In the genomic region with DNA sequence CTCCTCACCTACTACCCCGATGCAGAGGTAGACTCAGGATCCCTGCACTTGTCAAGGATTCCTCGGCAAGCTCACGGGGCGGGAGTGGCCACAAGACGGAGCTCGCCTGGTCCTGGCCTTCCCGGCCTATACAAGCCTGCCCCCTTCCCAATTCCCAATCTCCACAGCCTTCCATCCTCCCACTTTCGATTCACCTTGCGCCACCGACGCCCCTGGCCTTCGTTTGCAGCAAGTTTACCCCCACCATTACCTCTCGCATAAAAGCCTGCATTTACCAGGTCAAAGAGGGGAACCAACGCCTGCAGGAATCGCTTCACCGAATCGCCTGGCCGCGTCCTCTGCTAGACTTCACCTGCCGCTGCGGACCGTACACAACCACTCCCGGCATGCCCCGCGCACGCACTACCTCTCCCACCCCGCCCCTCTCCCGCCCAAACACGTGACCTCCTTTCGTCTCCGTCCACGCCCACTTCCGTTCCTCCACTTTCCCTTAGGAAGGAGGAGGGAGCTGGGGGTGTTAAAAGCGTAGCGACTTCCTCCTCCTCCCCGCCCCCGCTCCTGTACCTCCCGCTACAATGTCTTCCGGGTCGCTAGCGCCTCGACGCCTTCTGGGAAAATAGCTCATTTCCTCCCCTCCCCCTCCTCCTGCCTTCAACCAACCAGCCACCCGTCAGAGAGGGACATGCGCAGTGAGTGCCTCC, we compare ENCODE assay signal across 8 cellular contexts. TPM values are rescaled to one million over a fixed set of nuclear protein-coding genes. Genes with fewer than 3 reads are reported as not detected.
DNase-seq lines count a peak whose midpoint lies in the region; ATAC-seq and TF ChIP-seq lines count a peak whose summit lies in the region.

A gene (minus strand): TSS at position 380 of the 701 bp plus-strand sequence. CDS start 44,779 bp downstream, outside the sequence.

- no peaks in the 10 kb centered on the region for H3K27me3 ChIP-seq in IMR-90 (ENCODE audit: control insufficient read depth, insufficient read depth, low read length)

- TF ChIP-seq CTCF in IMR-90 (conservative IDR thresholded peaks at IDR 0.05; ENCODE audit: low read depth, low read length) (peak; percentile 38), OCI-LY7 (conservative IDR thresholded peaks at IDR 0.05; ENCODE audit: low read length) (0 out of 2 replicates have a peak, but pooled peaks have one; percentile 36)

- intact Hi-C loops in IMR-90 (cut with micrococcal nuclease) (loop anchor here (1.0 to 5.0 kb wide), 2 partner anchors 252 to 489 kb away; no protein-coding TSS in a partner anchor), OCI-LY7 (cut with micrococcal nuclease; ENCODE audit: unreplicated experiment) (loop anchor here (1.0 to 5.0 kb wide), 3 partner anchors 624 to 1566 kb away; a partner anchor contains a TSS)

- H4K20me1 ChIP-seq in IMR-90 (ENCODE audit: insufficient read depth, low read length): peaks cover 7% of the 10 kb centered on the region; the same call in 1 of the 2 replicates
- H4K20me1 ChIP-seq in OCI-LY7 (ENCODE audit: insufficient read depth, low read length): peaks cover 32% of the 10 kb centered on the region

- in situ Hi-C loops in IMR-90 (cut with MboI; ENCODE audit: low sequenced_read_pairs): no loop called here

- BruUV-seq in IMR-90 (replicated peaks; lab: Mats Ljungman, UMichigan) (no TSS peak), OCI-LY7 (replicated peaks; lab: Mats Ljungman, UMichigan) (no TSS peak)

- H3K9ac ChIP-seq in IMR-90 (ENCODE audit: low read depth, low read length): peak within 1 kb of the TSS; percentile 88

- H4K5ac ChIP-seq in IMR-90 (ENCODE audit: low read depth, low read length): peak within 1 kb of the TSS; percentile 37

- H3K9me1 ChIP-seq in IMR-90 (ENCODE audit: insufficient read depth, low read length): no peaks in the 10 kb centered on the region

- H3K56ac ChIP-seq in IMR-90 (ENCODE audit: extremely low read depth, insufficient read depth, low read length): peak within 1 kb of the TSS; percentile 82

- no peaks in the 10 kb centered on the region for H3K9me2 ChIP-seq in OCI-LY7 (ENCODE audit: insufficient read depth, low read length)

- peak within 1 kb of the TSS; percentile 70 for H3K23ac ChIP-seq in IMR-90 (ENCODE audit: low read depth, low read length)

- dilution Hi-C loops in IMR-90 (cut with HindIII; ENCODE audit: low sequenced_read_pairs, unreplicated experiment): no loop called here

- H4K91ac ChIP-seq in IMR-90 (ENCODE audit: insufficient read depth, low read depth, low read length): peak within 1 kb of the TSS; percentile 92

- peak within 1 kb of the TSS; percentile 33 for H3K18ac ChIP-seq in IMR-90 (ENCODE audit: low read depth, low read length)

- H3K4me1 ChIP-seq in IMR-90 (ENCODE audit: control insufficient read depth, insufficient read depth, low read length): 0 out of 2 replicates have a peak, but pooled peaks cover 2% of the 10 kb centered on the region
- H3K4me1 ChIP-seq in OCI-LY7 (ENCODE audit: insufficient read depth, low read length, poor library complexity, severe bottlenecking): peaks cover 35% of the 10 kb centered on the region

- peak within 1 kb of the TSS; percentile 82 for H3K14ac ChIP-seq in IMR-90 (replicated peaks; ENCODE audit: low read depth, low read length)

- TF ChIP-seq RAD21 in IMR-90 (IDR thresholded peaks at IDR 0.05; ENCODE audit: low read length): peak; percentile 27

- H2BK15ac ChIP-seq in IMR-90 (ENCODE audit: low read depth, low read length): peak within 1 kb of the TSS; percentile 37; the same call in 1 of the 3 replicates

- peak; percentile 26; the same call in 1 of the 2 replicates for TF ChIP-seq POLR2A in IMR-90 (IDR thresholded peaks at IDR 0.05; ENCODE audit: low read depth, low read length)

- ATAC-seq in GM21528 (IDR thresholded peaks at IDR 0.05; ENCODE audit: low FRiP score, unreplicated experiment) (peak; percentile 80), IMR-90 (ENCODE audit: low read depth) (peak; percentile 95)

- DNase-seq in DMS153 (lab: John Stamatoyannopoulos, UW) (peak; percentile 99), IMR-90 (peak; percentile 99), OCI-LY7 (ENCODE audit: low spot score) (peak; percentile 99), activated T-cell treated with anti-CD3 and anti-CD28 coated beads for 1 hour (ENCODE audit: low read depth) (peak; percentile 95), epidermal melanocyte (ENCODE audit: insufficient read length, low spot score) (peak; percentile 73), middle frontal gyrus (ENCODE audit: extremely low spot score, low spot score) (peak; percentile 96)
- DNase-seq in stimulated activated CD8-positive, alpha-beta memory T cell treated with anti-CD3 and anti-CD28 coated beads, Interleukin-2, amount 100 ng/mL, for 48 hours (ENCODE audit: low read depth in 2 of 2): peak; percentile 88 to 96

- H2BK5ac ChIP-seq in IMR-90 (ENCODE audit: low read depth, low read length, poor library complexity, severe bottlenecking): peak within 1 kb of the TSS; percentile 97

- H2AFZ ChIP-seq in IMR-90 (replicated peaks; ENCODE audit: low read length, poor library complexity): peak within 1 kb of the TSS; percentile 95
- peak within 1 kb of the TSS; percentile 77 for H2AFZ ChIP-seq in OCI-LY7 (ENCODE audit: low read length)

- POLR2A ChIA-PET in IMR-90 (lab: Charles Lee; ENCODE audit: unreplicated experiment): interaction anchor here (0.6 to 1.4 kb wide), 3 partner anchors 9 to 18 kb away, joined by 3 to 10 read pairs (median 4); no protein-coding TSS in a partner anchor
- POLR2A ChIA-PET in OCI-LY7 (lab: Charles Lee): interaction anchor here (0.5 to 1.9 kb wide), 14 partner anchors 9 to 1001 kb away, joined by 3 to 13 read pairs (median 5); no protein-coding TSS in a partner anchor

- peaks cover 88% of the 10 kb centered on the region for H3K79me2 ChIP-seq in OCI-LY7 (ENCODE audit: insufficient read depth, low read depth, low read length)

- peak within 1 kb of the TSS; percentile 88 for H2AK5ac ChIP-seq in IMR-90 (ENCODE audit: low read depth, low read length)

- CTCF ChIA-PET in IMR-90 (lab: Yijun Ruan, JAX): interaction anchor here (0.6 to 1.4 kb wide), 5 partner anchors 9 to 1304 kb away, joined by 3 to 6 read pairs (median 4); no protein-coding TSS in a partner anchor
- CTCF ChIA-PET in OCI-LY7 (lab: Charles Lee; ENCODE audit: unreplicated experiment): interaction anchor here (0.6 kb wide), 4 partner anchors 9 to 1575 kb away, joined by 4 to 13 read pairs (median 7); no protein-coding TSS in a partner anchor

- H3K36me3 ChIP-seq in IMR-90 (ENCODE audit: control insufficient read depth, insufficient read depth, low read length) (no peaks in the 10 kb centered on the region), OCI-LY7 (ENCODE audit: insufficient read depth, low read length) (peaks cover 7% of the 10 kb centered on the region)

- WGBS in IMR-90 (ENCODE audit: extremely low coverage in 2 of 2, insufficient read length in 1 of 2), 2 experiments: 0% methylated on average over 16 of the region's 45 CpGs; no CpG with 5 or more reads in 1 of the 2 experiments

- peak within 1 kb of the TSS; percentile 99 for H2AK9ac ChIP-seq in IMR-90 (replicated peaks; ENCODE audit: low read depth, low read length, poor library complexity)

- peak within 1 kb of the TSS; percentile 64 for H2BK120ac ChIP-seq in IMR-90 (ENCODE audit: low read depth, low read length)

- H3K79me1 ChIP-seq in IMR-90 (ENCODE audit: low read depth in 1 of 2, low read length in 2 of 2): peaks cover 12 to 34% of the 10 kb centered on the region in 2 experiments; a peak in 3 of 4 replicates

- H3K4me2 ChIP-seq in IMR-90 (ENCODE audit: low read depth, low read length): peak within 1 kb of the TSS; percentile 88
- H3K4me2 ChIP-seq in OCI-LY7 (ENCODE audit: low read length): peak within 1 kb of the TSS; percentile 89

- H4K8ac ChIP-seq in IMR-90 (ENCODE audit: low read depth in 2 of 2, low read length in 2 of 2): peak within 1 kb of the TSS; percentile 5 to 90

- H3K9me3 ChIP-seq in IMR-90 (ENCODE audit: control insufficient read depth, insufficient read depth, low read length) (no peaks in the 10 kb centered on the region), OCI-LY7 (ENCODE audit: low read length) (no peaks in the 10 kb centered on the region)

- H3K27ac ChIP-seq in IMR-90 (ENCODE audit: insufficient read depth, low read length) (peak within 1 kb of the TSS; percentile 92), OCI-LY7 (ENCODE audit: low read depth, low read length, poor library complexity, severe bottlenecking) (peak within 1 kb of the TSS; percentile 84)

- H3K4me3 ChIP-seq in IMR-90 (ENCODE audit: insufficient read depth, low read depth, low read length) (peak within 1 kb of the TSS; percentile 96), OCI-LY7 (ENCODE audit: low read depth, low read length, poor library complexity, severe bottlenecking) (peak within 1 kb of the TSS; percentile 91)

- peak within 1 kb of the TSS; percentile 3; the same call in 1 of the 2 replicates for H2BK20ac ChIP-seq in IMR-90 (ENCODE audit: low read depth, low read length)

- peak within 1 kb of the TSS; percentile 85 for H3K4ac ChIP-seq in IMR-90 (ENCODE audit: low read depth, low read length)

TF ChIP-seq in IMR-90, 13 proteins besides CTCF, POLR2A, EP300 and RAD21 (continues in another document):
- TF ChIP-seq CHD1 (IDR thresholded peaks at IDR 0.05; ENCODE audit: low read depth, low read length) (no peak), NFE2L2 (IDR thresholded peaks at IDR 0.05; ENCODE audit: low read depth, low read length) (no peak), RFX5 (IDR thresholded peaks at IDR 0.05; ENCODE audit: low read depth, low read length) (no peak), RCOR1 (IDR thresholded peaks at IDR 0.05; ENCODE audit: insufficient replicate concordance, low read length) (no peak), MXI1 (IDR thresholded peaks at IDR 0.05; ENCODE audit: borderline replicate concordance, low read depth, low read length) (peak; percentile 58; the same call in 1 of the 2 replicates), FOS (IDR thresholded peaks at IDR 0.05; ENCODE audit: low read depth, low read length) (0 out of 2 replicates have a peak, but pooled peaks have one; percentile 4), MAZ (IDR thresholded peaks at IDR 0.05; ENCODE audit: borderline replicate concordance, low read depth, low read length) (peak; percentile 95)
- TF ChIP-seq, protein P1, sequence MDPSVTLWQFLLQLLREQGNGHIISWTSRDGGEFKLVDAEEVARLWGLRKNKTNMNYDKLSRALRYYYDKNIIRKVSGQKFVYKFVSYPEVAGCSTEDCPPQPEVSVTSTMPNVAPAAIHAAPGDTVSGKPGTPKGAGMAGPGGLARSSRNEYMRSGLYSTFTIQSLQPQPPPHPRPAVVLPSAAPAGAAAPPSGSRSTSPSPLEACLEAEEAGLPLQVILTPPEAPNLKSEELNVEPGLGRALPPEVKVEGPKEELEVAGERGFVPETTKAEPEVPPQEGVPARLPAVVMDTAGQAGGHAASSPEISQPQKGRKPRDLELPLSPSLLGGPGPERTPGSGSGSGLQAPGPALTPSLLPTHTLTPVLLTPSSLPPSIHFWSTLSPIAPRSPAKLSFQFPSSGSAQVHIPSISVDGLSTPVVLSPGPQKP (IDR thresholded peaks at IDR 0.05; ENCODE audit: borderline replicate concordance, low read depth, low read length): no peak

RNA-seq across cellular contexts. Expression of the gene that starts here (rescaled TPM):
- 23.5 and 63.9 TPM in 2 replicates for total RNA-seq in IMR-90 (2012; rRNA removed)
- 9.3 and 20.6 TPM in 2 replicates for polyA plus RNA-seq in IMR-90 (2012; rRNA removed)
- polyA plus RNA-seq in IMR-90 (2012; cell fraction: cytosol; rRNA removed): 9.6 TPM in 2 replicates
- polyA plus RNA-seq in IMR-90 (2012; cell fraction: nucleus; rRNA removed; ENCODE audit: low replicate concordance): 6.6 and 28.3 TPM in 2 replicates
- total RNA-seq in OCI-LY7 (2014; rRNA removed; shearing (Covaris generic)): 20.3 and 21.0 TPM in 2 replicates
- total RNA-seq in OCI-LY7 (2022): 32.9 and 37.4 TPM in 2 replicates

Comparison
In these comparisons a context has a peak if more than half of its experiments do, and no peak if none do; other contexts are left out.
1. Peak in every context shown above with its lines: DNase-seq, ATAC-seq, H3K4me3 ChIP-seq and H3K27ac ChIP-seq.